18 cellular contexts compared by ENCODE assay signal in genomic region chr16:89902980-89903379, GRCh38. TPM values are rescaled to one million over a fixed set of nuclear protein-coding genes. Genes with fewer than 3 reads are reported as not detected.
A peak's percentile ranks its signal among the peaks of the same experiment; 100 is the strongest.
DNase-seq lines count a peak whose midpoint lies in the region; ATAC-seq and TF ChIP-seq lines count a peak whose summit lies in the region.
"Had no signal": no experiment of that assay in that cellular context is flagged by ENCODE, and none has a peak within 500 bp of the region (broad histone marks: within the 10 kb centered on the region; RNA-seq: fewer than 3 reads in every experiment).

No MANE protein-coding gene starts in this region.

- H3K4me3 ChIP-seq in right atrium auricular region, result no peak overlapping the region
- H3K4me3 ChIP-seq: GM23248, Peyer's patch had no signal

- TF ChIP-seq CTCF in right atrium auricular region (IDR thresholded peaks at IDR 0.05), result no peak

- H3K9me3 ChIP-seq in right atrium auricular region, result no peaks in the 10 kb centered on the region
- H3K9me3 ChIP-seq: Peyer's patch had no signal

- H3K36me3 ChIP-seq in right atrium auricular region, result peaks cover 80% of the 10 kb centered on the region

- H3K27me3 ChIP-seq in right atrium auricular region, result no peaks in the 10 kb centered on the region
- H3K27me3 ChIP-seq: Peyer's patch had no signal

- no peak overlapping the region for H3K27ac ChIP-seq in right atrium auricular region
- H3K27ac ChIP-seq: GM23248, Peyer's patch had no signal

- no peaks in the 10 kb centered on the region for H3K4me1 ChIP-seq in right atrium auricular region
- H3K4me1 ChIP-seq: Peyer's patch had no signal

- intact Hi-C loops in Right ventricle myocardium superior (cut with DNase I), result no loop called here

- DNase-seq in Right ventricle myocardium superior (no peak), right atrium auricular region (ENCODE audit: low spot score) (no peak), left lobe of liver (ENCODE audit: low spot score) (no peak)
- DNase-seq in activated effector memory CD4-positive, alpha-beta T cell treated with Interleukin-2 at 50 U/mL for 16 hours, result no peak
- DNase-seq: GM23248, H9, HFFc6, MM.1S, NCI-H1048, NCI-H1417 treated with DMSO at 0.1 percent for 48 hours, NCI-H187, NCI-H2227 treated with DMSO at 0.1 percent for 48 hours, NCI-H510A, NCI-H774, Peyer's patch had no signal

- ATAC-seq in Right ventricle myocardium superior (ENCODE audit: poor library complexity), result peak; percentile 13
- peak; percentile 32 for ATAC-seq in left lobe of liver
- ATAC-seq in esophagus mucosa, result no peak
- ATAC-seq in GM19397 (IDR thresholded peaks at IDR 0.05; ENCODE audit: unreplicated experiment), result no peak
- ATAC-seq: Right ventricle myocardium inferior had no signal

RNA-seq across cellular contexts. Expression of gene MC1R, which starts 15.7 kb away (rescaled TPM):
- total RNA-seq in Right ventricle myocardium superior (1.1 TPM), right atrium auricular region (1 to 10 TPM in 1 of 2 donors, under 1 TPM in 1; 0.63 to 1.8 TPM), left lobe of liver (1.9 TPM), esophagus mucosa (1.6 TPM)

RNA-seq across cellular contexts. Expression of gene TUBB3, which starts 20.2 kb away (rescaled TPM):
- 1.8 TPM for total RNA-seq in Right ventricle myocardium superior
- total RNA-seq in right atrium auricular region, result 1 to 10 TPM; 2.2 to 6.4 TPM
- total RNA-seq in left lobe of liver, result 0.40 TPM
- total RNA-seq in esophagus mucosa, result 22.0 TPM

RNA-seq across cellular contexts. Expression of gene TCF25, which starts 29.6 kb away (rescaled TPM):
- total RNA-seq in Right ventricle myocardium superior (83.2 TPM), right atrium auricular region (100 to 1,000 TPM in 1 of 2 donors, 10 to 100 TPM in 1; 91.8 to 108 TPM), left lobe of liver (83.8 TPM), esophagus mucosa (99.2 TPM)

RNA-seq across cellular contexts. Expression of gene DEF8, which starts 45.6 kb away (rescaled TPM):
- total RNA-seq in Right ventricle myocardium superior, result 46.7 TPM
- 10 to 100 TPM; 50.1 to 69.8 TPM for total RNA-seq in right atrium auricular region
- 29.2 TPM for total RNA-seq in left lobe of liver
- total RNA-seq in esophagus mucosa, result 29.9 TPM

Comparison
In these comparisons a context has a peak if more than half of its experiments do, and no peak if none do; other contexts are left out.
1. ATAC-seq: peak in Right ventricle myocardium superior (single experiment) and left lobe of liver (single experiment); none in esophagus mucosa (single experiment) and GM19397 (single experiment).